In the genomic region with DNA sequence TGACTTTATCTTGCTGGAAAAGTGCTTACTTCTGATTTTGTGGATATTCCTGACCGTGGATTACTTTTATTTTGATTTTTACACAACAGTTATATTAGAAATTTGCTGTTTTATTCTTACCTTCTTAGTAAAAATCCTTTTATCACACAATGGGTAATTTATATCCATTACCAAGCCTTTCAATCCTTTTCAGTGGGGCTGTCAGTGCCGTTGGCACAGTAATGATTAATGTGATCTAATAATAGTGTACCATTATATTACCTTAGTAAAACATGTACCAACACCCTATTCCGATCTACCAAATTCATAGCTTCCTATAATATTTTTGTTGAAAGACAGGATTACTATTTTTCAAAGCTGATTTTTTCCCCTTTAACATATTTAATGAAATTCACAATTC, we compare ENCODE assay signal across 27 cellular contexts.
DNase-seq lines count a peak whose midpoint lies in the region; TF ChIP-seq lines count a peak whose summit lies in the region.
"Had no signal": no experiment of that assay in that cellular context is flagged by ENCODE, and none has a peak within 500 bp of the region (broad histone marks: within the 10 kb centered on the region; RNA-seq: fewer than 3 reads in every experiment).

No MANE protein-coding gene starts in this region.

- H3K27me3 ChIP-seq in neural cell (ENCODE audit: insufficient read depth, low read depth, low read length), result no peaks in the 10 kb centered on the region
- H3K27me3 ChIP-seq: BE2C; BLaER1; BLaER1 treated with 17β-estradiol and CSF1 and Interleukin-3, amounts not matched to agents 10 nM and 100 nM had no signal

- no peaks in the 10 kb centered on the region for H3K9me2 ChIP-seq in neural cell (ENCODE audit: insufficient read depth, low read length)

- no peak overlapping the region for H3K4me2 ChIP-seq in neural cell (ENCODE audit: low read length)
- H3K4me2 ChIP-seq: A549; BLaER1; BLaER1 treated with 17β-estradiol and CSF1 and Interleukin-3, amounts not matched to agents 10 nM and 100 nM had no signal

- H3K9me3 ChIP-seq in neural cell (ENCODE audit: low read length), result no peaks in the 10 kb centered on the region
- H3K9me3 ChIP-seq: A549, BE2C, BLaER1, Caco-2 had no signal

- peak overlapping the region; percentile 1 for H3K4me3 ChIP-seq in neural cell (ENCODE audit: low read length)
- H3K4me3 ChIP-seq: A549; BLaER1; BLaER1 treated with 17β-estradiol and CSF1 and Interleukin-3, amounts not matched to agents 10 nM and 100 nM had no signal

- TF ChIP-seq RAD21 in neural cell (conservative IDR thresholded peaks at IDR 0.05), result no peak

- H3K9ac ChIP-seq in neural cell (ENCODE audit: low read length), result peak overlapping the region; percentile 10
- H3K9ac ChIP-seq: BLaER1; BLaER1 treated with 17β-estradiol and CSF1 and Interleukin-3, amounts not matched to agents 10 nM and 100 nM had no signal

- DNase-seq in globus pallidus (ENCODE audit: low spot score), result no peak
- DNase-seq: 8988T; ACHN; AML-193; BE2C; C1 segment of cervical spinal cord; Caco-2; Calu3; CD4-positive, alpha-beta memory T cell; CD4-positive, alpha-beta T cell; CD4-positive, CD25-positive, alpha-beta regulatory T cell; CD8-positive, alpha-beta memory T cell; CD8-positive, alpha-beta T cell; COR-L47; DMS 273 treated with DMSO at 0.1 percent for 48 hours; DMS153; DMS53; DMS79; DMS79 treated with DMSO at 0.1 percent for 48 hours; DND-41; EL had no signal

- no peaks in the 10 kb centered on the region for H3F3A ChIP-seq in neural cell (ENCODE audit: insufficient read depth, low read length, poor library complexity, severe bottlenecking)

- H3K79me2 ChIP-seq in neural cell (replicated peaks; ENCODE audit: insufficient read depth, low read length), result no peaks in the 10 kb centered on the region

- no peaks in the 10 kb centered on the region for H3K36me3 ChIP-seq in neural cell (ENCODE audit: insufficient read depth, low read length)
- H3K36me3 ChIP-seq: BLaER1; BLaER1 treated with 17β-estradiol and CSF1 and Interleukin-3, amounts not matched to agents 10 nM and 100 nM had no signal

- H3K27ac ChIP-seq in neural cell (ENCODE audit: low read length), result peak overlapping the region; percentile 71
- H3K27ac ChIP-seq: 22Rv1; A549; BLaER1; BLaER1 treated with 17β-estradiol and CSF1 and Interleukin-3, amounts not matched to agents 10 nM and 100 nM; C4-2B had no signal

- no peak for TF ChIP-seq CTCF in neural cell (IDR thresholded peaks at IDR 0.05; ENCODE audit: poor library complexity, severe bottlenecking)

- H2AFZ ChIP-seq in neural cell (ENCODE audit: low read depth, low read length), result no peak overlapping the region

- H4K20me1 ChIP-seq in neural cell (ENCODE audit: insufficient read depth), result no peaks in the 10 kb centered on the region
- H4K20me1 ChIP-seq: BLaER1; BLaER1 treated with 17β-estradiol and CSF1 and Interleukin-3, amounts not matched to agents 10 nM and 100 nM had no signal

- TF ChIP-seq EP300 in neural cell (conservative IDR thresholded peaks at IDR 0.05; ENCODE audit: poor library complexity, severe bottlenecking), result peak; percentile 80

TF ChIP-seq in neural cell, 6 proteins besides CTCF, POLR2A, EP300 and RAD21:
- no peak for TF ChIP-seq MXI1 (conservative IDR thresholded peaks at IDR 0.05; ENCODE audit: poor library complexity, severe bottlenecking)
- TF ChIP-seq POLR2AphosphoS5 (IDR thresholded peaks at IDR 0.05), result peak; percentile 69
- TF ChIP-seq SMC3 (conservative IDR thresholded peaks at IDR 0.05; ENCODE audit: poor library complexity), result no peak
- TF ChIP-seq EZH2 (IDR thresholded peaks at IDR 0.05; ENCODE audit: borderline replicate concordance, insufficient read depth, low read length, poor library complexity, severe bottlenecking), result no peak
